9 cellular contexts compared by ENCODE assay signal in the genomic region with DNA sequence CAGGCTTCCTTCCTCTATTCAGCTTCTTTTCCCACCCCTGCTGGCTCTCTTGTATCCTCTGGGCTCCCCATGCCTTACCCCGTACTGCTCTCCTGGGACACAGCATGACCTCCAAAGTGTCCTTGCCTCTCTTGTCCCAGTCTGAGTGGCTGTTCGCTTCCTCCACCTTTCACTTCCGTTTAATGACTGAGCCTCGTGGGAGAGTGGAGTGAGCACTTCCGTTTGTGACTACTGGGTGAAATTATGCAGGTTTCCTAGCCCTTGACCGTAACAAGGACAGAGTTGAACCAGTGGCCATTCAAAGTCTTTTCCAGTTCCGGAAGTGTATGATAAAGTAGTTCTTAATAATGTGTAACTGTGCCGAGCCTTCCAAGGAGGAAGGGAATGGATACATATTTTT.
DNase-seq lines count a peak whose midpoint lies in the region; ATAC-seq and TF ChIP-seq lines count a peak whose summit lies in the region.
"Had no signal": no experiment of that assay in that cellular context is flagged by ENCODE, and none has a peak within 500 bp of the region (broad histone marks: within the 10 kb centered on the region; RNA-seq: fewer than 3 reads in every experiment).

No MANE protein-coding gene starts in this region.

- ATAC-seq in GM18519 (IDR thresholded peaks at IDR 0.05; ENCODE audit: low FRiP score, unreplicated experiment) (peak; percentile 40), HG02763 (IDR thresholded peaks at IDR 0.05; ENCODE audit: unreplicated experiment) (peak; percentile 75), lung (ENCODE audit: insufficient read depth, low FRiP score) (peak; percentile 38), HG03196 (IDR thresholded peaks at IDR 0.05; ENCODE audit: unreplicated experiment) (no peak)
- ATAC-seq: HCT116 had no signal

- peak; percentile 82 for DNase-seq in RPMI8226
- DNase-seq in lung (ENCODE audit: low spot score): peak; percentile 55
- DNase-seq in SW480 (ENCODE audit: low spot score): no peak
- no peak for DNase-seq in H4 (ENCODE audit: low spot score)
- no peak for DNase-seq in OCI-M2 (lab: John Stamatoyannopoulos, UW; ENCODE audit: unreplicated experiment)

- WGBS in lung, 2 donors: 39 to 50% methylated on average over 8 of the region's 8 CpGs

- no peaks in the 10 kb centered on the region for H3K36me3 ChIP-seq in lung (ENCODE audit: control insufficient read depth in 2 of 2, insufficient read depth in 2 of 2, low read length in 2 of 2)

- TF ChIP-seq CTCF in lung (IDR thresholded peaks at IDR 0.05; ENCODE audit: control extremely low read depth, extremely low read depth): no peak

- H3K9me3 ChIP-seq in lung (ENCODE audit: control insufficient read depth in 2 of 2, insufficient read depth in 1 of 2, low read length in 1 of 2): no peaks in the 10 kb centered on the region

- peak overlapping the region; percentile 41 to 56 for H3K27ac ChIP-seq in lung (ENCODE audit: low read depth in 1 of 2, low read length in 1 of 2)

- no peaks in the 10 kb centered on the region for H3K27me3 ChIP-seq in lung (ENCODE audit: control insufficient read depth, insufficient read depth)

- no peak overlapping the region for H3K4me3 ChIP-seq in lung

- peaks cover 15 to 44% of the 10 kb centered on the region in 2 donors for H3K4me1 ChIP-seq in lung (ENCODE audit: control insufficient read depth in 2 of 2, insufficient read depth in 2 of 2, low read length in 2 of 2)

Comparison
In these comparisons a context has a peak if more than half of its experiments do, and no peak if none do; other contexts are left out.
1. DNase-seq: peak in RPMI8226 (single experiment) and lung (single experiment); none in SW480 (single experiment), H4 (single experiment) and OCI-M2 (single experiment).